In genomic region chr1:58799650-58800049, GRCh38 we compare ENCODE assay signal across 13 cellular contexts. TPM values are rescaled to one million over a fixed set of nuclear protein-coding genes. Genes with fewer than 3 reads are reported as not detected.
DNase-seq lines count a peak whose midpoint lies in the region; ATAC-seq lines count a peak whose summit lies in the region.
"Had no signal": no experiment of that assay in that cellular context is flagged by ENCODE, and none has a peak within 500 bp of the region (broad histone marks: within the 10 kb centered on the region; RNA-seq: fewer than 3 reads in every experiment).

No MANE protein-coding gene starts in this region.

- H3K9me3 ChIP-seq in T-helper 17 cell (ENCODE audit: control insufficient read depth, low read length, poor library complexity, severe bottlenecking), result no peaks in the 10 kb centered on the region
- H3K9me3 ChIP-seq: BLaER1 treated with 17β-estradiol and CSF1 and Interleukin-3, amounts not matched to agents 10 nM and 100 nM had no signal

- no peak for ATAC-seq in activated naive CD8-positive, alpha-beta T cell treated with anti-CD3 and anti-CD28 coated beads, Interleukin-2, amount 10 ng/mL, durations not matched to agents 7 days and 5 days (ENCODE audit: low read depth)
- no peak for ATAC-seq in activated naive CD8-positive, alpha-beta T cell treated with anti-CD3 and anti-CD28 coated beads, Interleukin-2, amount 50 U/mL, for 24 hours
- ATAC-seq in T-helper 17 cell, result no peak
- ATAC-seq in effector memory CD8-positive, alpha-beta T cell (replicated peaks), result no peak
- ATAC-seq in stimulated activated memory B cell treated with anti-CD40 and anti-IgM and Interleukin-4, amounts not matched to agents 10 μg/mL and 1 μg/mL and 100 μg/mL, for 72 hours, result no peak
- ATAC-seq in HG03442 (IDR thresholded peaks at IDR 0.05; ENCODE audit: unreplicated experiment), result no peak
- no peak for ATAC-seq in HG03108 (IDR thresholded peaks at IDR 0.05; ENCODE audit: unreplicated experiment)
- ATAC-seq: HCT116 had no signal

- POLR2A ChIA-PET in activated naive CD8-positive, alpha-beta T cell treated with anti-CD3 and anti-CD28 coated beads, Interleukin-2, amount 10 ng/mL, durations not matched to agents 7 days and 5 days (lab: Charles Lee), result no interaction called here

- no peaks in the 10 kb centered on the region for H3K27me3 Mint-ChIP-seq in activated naive CD8-positive, alpha-beta T cell treated with anti-CD3 and anti-CD28 coated beads, Interleukin-2, amount 10 ng/mL, durations not matched to agents 7 days and 5 days
- no peaks in the 10 kb centered on the region for H3K27me3 Mint-ChIP-seq in activated naive CD8-positive, alpha-beta T cell treated with anti-CD3 and anti-CD28 coated beads, Interleukin-2, amount 50 U/mL, for 24 hours
- H3K27me3 Mint-ChIP-seq in T-helper 17 cell, result no peaks in the 10 kb centered on the region
- H3K27me3 Mint-ChIP-seq in effector memory CD8-positive, alpha-beta T cell, result no peaks in the 10 kb centered on the region
- H3K27me3 Mint-ChIP-seq in stimulated activated memory B cell treated with anti-CD40 and anti-IgM and Interleukin-4, amounts not matched to agents 10 μg/mL and 1 μg/mL and 100 μg/mL, for 72 hours, result no peaks in the 10 kb centered on the region
- H3K27me3 Mint-ChIP-seq: CD4-positive, CD25-positive, alpha-beta regulatory T cell had no signal

- no peak for DNase-seq in activated naive CD8-positive, alpha-beta T cell treated with anti-CD3 and anti-CD28 coated beads, Interleukin-2, amount 10 ng/mL, durations not matched to agents 7 days and 5 days
- no peak for DNase-seq in activated naive CD8-positive, alpha-beta T cell treated with anti-CD3 and anti-CD28 coated beads, Interleukin-2, amount 50 U/mL, for 24 hours
- DNase-seq in T-helper 17 cell, result no peak
- DNase-seq in effector memory CD8-positive, alpha-beta T cell, result no peak
- DNase-seq: 8988T; AML-193; CD4-positive, CD25-positive, alpha-beta regulatory T cell; DMS53 had no signal

- no peak overlapping the region for H3K4me3 Mint-ChIP-seq in activated naive CD8-positive, alpha-beta T cell treated with anti-CD3 and anti-CD28 coated beads, Interleukin-2, amount 10 ng/mL, durations not matched to agents 7 days and 5 days
- H3K4me3 Mint-ChIP-seq in activated naive CD8-positive, alpha-beta T cell treated with anti-CD3 and anti-CD28 coated beads, Interleukin-2, amount 50 U/mL, for 24 hours, result no peak overlapping the region
- no peak overlapping the region for H3K4me3 Mint-ChIP-seq in T-helper 17 cell
- no peak overlapping the region for H3K4me3 Mint-ChIP-seq in effector memory CD8-positive, alpha-beta T cell
- no peak overlapping the region for H3K4me3 Mint-ChIP-seq in stimulated activated memory B cell treated with anti-CD40 and anti-IgM and Interleukin-4, amounts not matched to agents 10 μg/mL and 1 μg/mL and 100 μg/mL, for 72 hours
- H3K4me3 Mint-ChIP-seq: CD4-positive, CD25-positive, alpha-beta regulatory T cell had no signal

- H3K36me3 Mint-ChIP-seq in activated naive CD8-positive, alpha-beta T cell treated with anti-CD3 and anti-CD28 coated beads, Interleukin-2, amount 10 ng/mL, durations not matched to agents 7 days and 5 days, result peaks cover 7% of the 10 kb centered on the region
- peaks cover 2% of the 10 kb centered on the region for H3K36me3 Mint-ChIP-seq in activated naive CD8-positive, alpha-beta T cell treated with anti-CD3 and anti-CD28 coated beads, Interleukin-2, amount 50 U/mL, for 24 hours (ENCODE audit: low read depth)
- peaks cover 5% of the 10 kb centered on the region for H3K36me3 Mint-ChIP-seq in T-helper 17 cell (ENCODE audit: low read depth)
- H3K36me3 Mint-ChIP-seq in effector memory CD8-positive, alpha-beta T cell (ENCODE audit: insufficient read depth), result no peaks in the 10 kb centered on the region
- peaks cover 8% of the 10 kb centered on the region for H3K36me3 Mint-ChIP-seq in stimulated activated memory B cell treated with anti-CD40 and anti-IgM and Interleukin-4, amounts not matched to agents 10 μg/mL and 1 μg/mL and 100 μg/mL, for 72 hours
- H3K36me3 Mint-ChIP-seq: CD4-positive, CD25-positive, alpha-beta regulatory T cell had no signal

- H3K27ac Mint-ChIP-seq in activated naive CD8-positive, alpha-beta T cell treated with anti-CD3 and anti-CD28 coated beads, Interleukin-2, amount 10 ng/mL, durations not matched to agents 7 days and 5 days, result peak overlapping the region; percentile 54
- no peak overlapping the region for H3K27ac Mint-ChIP-seq in activated naive CD8-positive, alpha-beta T cell treated with anti-CD3 and anti-CD28 coated beads, Interleukin-2, amount 50 U/mL, for 24 hours
- H3K27ac Mint-ChIP-seq in T-helper 17 cell, result peak overlapping the region; percentile 4
- peak overlapping the region; percentile 18 to 35 for H3K27ac Mint-ChIP-seq in effector memory CD8-positive, alpha-beta T cell
- peak overlapping the region; percentile 38 for H3K27ac Mint-ChIP-seq in stimulated activated memory B cell treated with anti-CD40 and anti-IgM and Interleukin-4, amounts not matched to agents 10 μg/mL and 1 μg/mL and 100 μg/mL, for 72 hours
- H3K27ac Mint-ChIP-seq: CD4-positive, CD25-positive, alpha-beta regulatory T cell had no signal

- H3K4me1 Mint-ChIP-seq in activated naive CD8-positive, alpha-beta T cell treated with anti-CD3 and anti-CD28 coated beads, Interleukin-2, amount 10 ng/mL, durations not matched to agents 7 days and 5 days, result peaks cover 4% of the 10 kb centered on the region
- no peaks in the 10 kb centered on the region for H3K4me1 Mint-ChIP-seq in activated naive CD8-positive, alpha-beta T cell treated with anti-CD3 and anti-CD28 coated beads, Interleukin-2, amount 50 U/mL, for 24 hours
- H3K4me1 Mint-ChIP-seq in T-helper 17 cell, result peaks cover 21% of the 10 kb centered on the region
- H3K4me1 Mint-ChIP-seq in effector memory CD8-positive, alpha-beta T cell (ENCODE audit: low read depth in 2 of 2), result peaks cover 12 to 13% of the 10 kb centered on the region in 2 donors
- H3K4me1 Mint-ChIP-seq in stimulated activated memory B cell treated with anti-CD40 and anti-IgM and Interleukin-4, amounts not matched to agents 10 μg/mL and 1 μg/mL and 100 μg/mL, for 72 hours, result peaks cover 8% of the 10 kb centered on the region

- H3K9me3 Mint-ChIP-seq in activated naive CD8-positive, alpha-beta T cell treated with anti-CD3 and anti-CD28 coated beads, Interleukin-2, amount 10 ng/mL, durations not matched to agents 7 days and 5 days, result no peaks in the 10 kb centered on the region
- H3K9me3 Mint-ChIP-seq in activated naive CD8-positive, alpha-beta T cell treated with anti-CD3 and anti-CD28 coated beads, Interleukin-2, amount 50 U/mL, for 24 hours, result no peaks in the 10 kb centered on the region
- no peaks in the 10 kb centered on the region for H3K9me3 Mint-ChIP-seq in effector memory CD8-positive, alpha-beta T cell
- H3K9me3 Mint-ChIP-seq in stimulated activated memory B cell treated with anti-CD40 and anti-IgM and Interleukin-4, amounts not matched to agents 10 μg/mL and 1 μg/mL and 100 μg/mL, for 72 hours, result no peaks in the 10 kb centered on the region

RNA-seq across cellular contexts. Expression of gene JUN, which starts 15.8 kb away (rescaled TPM):
- 10 to 100 TPM; 73.4 to 75.7 TPM for total RNA-seq in activated naive CD8-positive, alpha-beta T cell treated with anti-CD3 and anti-CD28 coated beads, Interleukin-2, amount 10 ng/mL, durations not matched to agents 7 days and 5 days
- 1,000 to 10,000 TPM; 1,878 to 2,007 TPM for total RNA-seq in T-helper 17 cell

Comparison
In these comparisons a context has a peak if more than half of its experiments do, and no peak if none do; other contexts are left out.
1. RNA of gene JUN, which starts 15.8 kb away (total RNA-seq): 1,878 to 2,007 TPM in T-helper 17 cell; 73.4 to 75.7 TPM in activated naive CD8-positive, alpha-beta T cell treated with anti-CD3 and anti-CD28 coated beads, Interleukin-2, amount 10 ng/mL, durations not matched to agents 7 days and 5 days; every median in the first group is over 10 times any median in the second.